ENCODE assay signal across 14 cellular contexts in genomic region chr2:68172990-68173715, GRCh38. TPM values are rescaled to one million over a fixed set of nuclear protein-coding genes. Genes with fewer than 3 reads are reported as not detected.
DNase-seq lines count a peak whose midpoint lies in the region; ATAC-seq, FAIRE-seq and TF ChIP-seq lines count a peak whose summit lies in the region.
"Had no signal": no experiment of that assay in that cellular context is flagged by ENCODE, and none has a peak within 500 bp of the region (broad histone marks: within the 10 kb centered on the region; RNA-seq: fewer than 3 reads in every experiment).

No MANE protein-coding gene starts in this region.

- intact Hi-C loops in ovary (cut with DNase I): no loop called here

- TF ChIP-seq EP300 in ovary (IDR thresholded peaks at IDR 0.05): no peak

- DNase-seq in KG1 (lab: John Stamatoyannopoulos, UW): peak; percentile 39
- DNase-seq in SKM-1 (lab: John Stamatoyannopoulos, UW; ENCODE audit: unreplicated experiment): peak; percentile 93
- DNase-seq in foreskin keratinocyte: peak; percentile 77 to 89
- no peak for DNase-seq in frontal cortex (ENCODE audit: low spot score in 2 of 2)
- DNase-seq in ovary: no peak
- no peak for DNase-seq in urothelium cell line (ENCODE audit: low spot score)
- no peak for DNase-seq in NCI-H2107 (lab: John Stamatoyannopoulos, UW)
- DNase-seq: central memory CD4-positive, alpha-beta T cell; NCI-H146; NCI-H510A treated with DMSO at 0.1 percent for 48 hours; Right ventricle myocardium superior; testis had no signal

- H3K4me2 ChIP-seq in BLaER1 treated with 17β-estradiol and CSF1 and Interleukin-3, amounts not matched to agents 10 nM and 100 nM: peak overlapping the region; percentile 46 to 80 (median 72)

- peaks cover 41 to 100% (median 93%) of the 10 kb centered on the region in 11 experiments for H3K36me3 ChIP-seq in BLaER1 treated with 17β-estradiol and CSF1 and Interleukin-3, amounts not matched to agents 10 nM and 100 nM
- H3K36me3 ChIP-seq in ovary: no peaks in the 10 kb centered on the region

- peaks cover 25 to 54% (median 39%) of the 10 kb centered on the region in 10 experiments for H3K4me1 ChIP-seq in BLaER1 treated with 17β-estradiol and CSF1 and Interleukin-3, amounts not matched to agents 10 nM and 100 nM
- H3K4me1 ChIP-seq in foreskin keratinocyte (peaks cover 6% of the 10 kb centered on the region), ovary (ENCODE audit: insufficient read depth) (no peaks in the 10 kb centered on the region)
- H3K4me1 ChIP-seq: testis had no signal

- no peaks in the 10 kb centered on the region for H3K27me3 ChIP-seq in BLaER1 treated with 17β-estradiol and CSF1 and Interleukin-3, amounts not matched to agents 10 nM and 100 nM
- H3K27me3 ChIP-seq in foreskin keratinocyte (no peaks in the 10 kb centered on the region), ovary (no peaks in the 10 kb centered on the region)
- H3K27me3 ChIP-seq: testis had no signal

- 91 to 96% (median 96%) methylated on average over 8 of the region's 8 CpGs for WGBS in ovary, 3 donors

- no peak for TF ChIP-seq POLR2A in ovary (IDR thresholded peaks at IDR 0.05)

- H3K9me3 ChIP-seq in BLaER1 treated with 17β-estradiol and CSF1 and Interleukin-3, amounts not matched to agents 10 nM and 100 nM (replicated peaks in 1 of 11): no peaks in the 10 kb centered on the region
- no peaks in the 10 kb centered on the region for H3K9me3 ChIP-seq in ovary
- H3K9me3 ChIP-seq: testis had no signal

- H3K27ac ChIP-seq in BLaER1 treated with 17β-estradiol and CSF1 and Interleukin-3, amounts not matched to agents 10 nM and 100 nM: peak overlapping the region in 6 of 11 experiments; percentile 7 to 54 (median 46); a peak in 6 of 22 replicates
- H3K27ac ChIP-seq in foreskin keratinocyte (peak overlapping the region; percentile 13), ovary (no peak overlapping the region)
- H3K27ac ChIP-seq: testis had no signal

- ATAC-seq in foreskin keratinocyte: peak; percentile 93

- no peak overlapping the region for H3K9ac ChIP-seq in BLaER1 treated with 17β-estradiol and CSF1 and Interleukin-3, amounts not matched to agents 10 nM and 100 nM

- H4K20me1 ChIP-seq in BLaER1 treated with 17β-estradiol and CSF1 and Interleukin-3, amounts not matched to agents 10 nM and 100 nM: peaks cover 25 to 88% (median 63%) of the 10 kb centered on the region in 11 experiments; a peak in 19 of 22 replicates

- no peak for TF ChIP-seq CTCF in foreskin keratinocyte (conservative IDR thresholded peaks at IDR 0.05)
- no peak for TF ChIP-seq CTCF in ovary (IDR thresholded peaks at IDR 0.05)

- H3K4me3 ChIP-seq in BLaER1 treated with 17β-estradiol and CSF1 and Interleukin-3, amounts not matched to agents 10 nM and 100 nM: no peak overlapping the region
- H3K4me3 ChIP-seq in ovary: no peak overlapping the region
- H3K4me3 ChIP-seq: testis had no signal

- FAIRE-seq in frontal cortex (lab: Jason Lieb, UNC) (no peak), urothelium cell line (lab: Jason Lieb, UNC) (no peak)
- FAIRE-seq: H1 had no signal

RNA-seq across cellular contexts. Expression of gene PNO1, which starts 15.5 kb away (rescaled TPM):
- 26.8 and 29.6 TPM in 2 replicates for total RNA-seq in foreskin keratinocyte
- 21.4 and 26.4 TPM in 2 replicates for polyA plus RNA-seq in foreskin keratinocyte
- 10.6 TPM for total RNA-seq in frontal cortex
- total RNA-seq in ovary: 10 to 100 TPM in 6 of 7 donors, 1 to 10 TPM in 1; 8.9 to 26.4 (median 12.7) TPM
- polyA plus RNA-seq in ovary: 10 to 100 TPM in 1 of 2 donors, 1 to 10 TPM in 1; 6.1 to 14.8 TPM

Comparison
In these comparisons a context has a peak if more than half of its experiments do, and no peak if none do; other contexts are left out.
1. H3K27ac ChIP-seq: peak in BLaER1 treated with 17β-estradiol and CSF1 and Interleukin-3, amounts not matched to agents 10 nM and 100 nM (6 of 11) and foreskin keratinocyte (single experiment); none in ovary (0 of 2).
2. DNase-seq: peak in KG1 (single experiment), SKM-1 (single experiment) and foreskin keratinocyte (2 of 2); none in frontal cortex (0 of 2), ovary (0 of 5), urothelium cell line (single experiment) and NCI-H2107 (single experiment).